In genomic region chr2:105926960-105927678, GRCh38 we compare ENCODE assay signal across 14 cellular contexts.
DNase-seq lines count a peak whose midpoint lies in the region; FAIRE-seq and TF ChIP-seq lines count a peak whose summit lies in the region.
"Had no signal": no experiment of that assay in that cellular context is flagged by ENCODE, and none has a peak within 500 bp of the region (broad histone marks: within the 10 kb centered on the region; RNA-seq: fewer than 3 reads in every experiment).

No MANE protein-coding gene starts in this region.

- no peaks in the 10 kb centered on the region for H3K9me3 ChIP-seq in esophagus muscularis mucosa

- DNase-seq in GM12865 (ENCODE audit: low read depth): peak; percentile 17
- DNase-seq in activated CD4-positive, alpha-beta T cell treated with anti-CD3 and anti-CD28 coated beads for 1 hour: peak; percentile 20
- DNase-seq in activated naive CD4-positive, alpha-beta T cell treated with anti-CD3 and anti-CD28 coated beads, Interleukin-2, amount 50 U/mL, for 16 hours: peak; percentile 37
- peak; percentile 44 to 58 for DNase-seq in stimulated activated CD4-positive, alpha-beta T cell treated with anti-CD3 and anti-CD28 coated beads, Interleukin-2, amount 100 ng/mL, for 24 hours
- no peak for DNase-seq in esophagus muscularis mucosa (ENCODE audit: extremely low spot score)
- DNase-seq in NOMO-1 treated with dmso at 0.1 percent for 144 hours (lab: John Stamatoyannopoulos, UW; ENCODE audit: unreplicated experiment): no peak
- no peak for DNase-seq in OCI-M2 (lab: John Stamatoyannopoulos, UW; ENCODE audit: unreplicated experiment)
- DNase-seq in frontal cortex (ENCODE audit: low spot score in 2 of 2): no peak
- DNase-seq: C1 segment of cervical spinal cord, NCI-H510A had no signal

- no peak for FAIRE-seq in frontal cortex (lab: Jason Lieb, UNC)
- FAIRE-seq: H1 had no signal

- TF ChIP-seq POLR2A in esophagus muscularis mucosa (IDR thresholded peaks at IDR 0.05; ENCODE audit: low read depth): no peak

- H3K27me3 ChIP-seq in esophagus muscularis mucosa: no peaks in the 10 kb centered on the region
- H3K27me3 ChIP-seq: hepatocyte had no signal

- intact Hi-C loops in esophagus muscularis mucosa (cut with DNase I): no loop called here

- TF ChIP-seq EP300 in esophagus muscularis mucosa (IDR thresholded peaks at IDR 0.05): no peak

- H3K36me3 ChIP-seq in esophagus muscularis mucosa: no peaks in the 10 kb centered on the region

- no peak for TF ChIP-seq CTCF in GM12865 (IDR thresholded peaks at IDR 0.05; ENCODE audit: insufficient read depth, low read depth, low read length, missing control alignments)
- no peak for TF ChIP-seq CTCF in esophagus muscularis mucosa (IDR thresholded peaks at IDR 0.05)

- peaks cover 8 to 11% (median 10%) of the 10 kb centered on the region in 4 donors for H3K4me1 ChIP-seq in esophagus muscularis mucosa

- WGBS in esophagus muscularis mucosa: 92% methylated on average over 3 of the region's 3 CpGs

- H3K4me3 ChIP-seq in GM12865 (ENCODE audit: low read depth, low read length) (no peak overlapping the region), esophagus muscularis mucosa (no peak overlapping the region)
- H3K4me3 ChIP-seq: coronary artery, hepatocyte had no signal

- H3K27ac ChIP-seq in esophagus muscularis mucosa (replicated peaks in 1 of 4): no peak overlapping the region
- H3K27ac ChIP-seq: coronary artery, hepatocyte, HL-60 had no signal

Comparison
In these comparisons a context has a peak if more than half of its experiments do, and no peak if none do; other contexts are left out.
1. DNase-seq: peak in GM12865 (single experiment), activated CD4-positive, alpha-beta T cell treated with anti-CD3 and anti-CD28 coated beads for 1 hour (single experiment), activated naive CD4-positive, alpha-beta T cell treated with anti-CD3 and anti-CD28 coated beads, Interleukin-2, amount 50 U/mL, for 16 hours (single experiment) and stimulated activated CD4-positive, alpha-beta T cell treated with anti-CD3 and anti-CD28 coated beads, Interleukin-2, amount 100 ng/mL, for 24 hours (2 of 2); none in esophagus muscularis mucosa (single experiment), NOMO-1 treated with dmso at 0.1 percent for 144 hours (single experiment), OCI-M2 (single experiment) and frontal cortex (0 of 2).